16 cellular contexts compared by ENCODE assay signal in genomic region chr10:21014141-21014540, GRCh38.
DNase-seq lines count a peak whose midpoint lies in the region; ATAC-seq and TF ChIP-seq lines count a peak whose summit lies in the region.
"Had no signal": no experiment of that assay in that cellular context is flagged by ENCODE, and none has a peak within 500 bp of the region (broad histone marks: within the 10 kb centered on the region; RNA-seq: fewer than 3 reads in every experiment).

No MANE protein-coding gene starts in this region.

- TF ChIP-seq POLR2A in esophagus muscularis mucosa (IDR thresholded peaks at IDR 0.05; ENCODE audit: low read depth): no peak

- H3K4me1 ChIP-seq in left ventricle myocardium inferior (peaks cover 11% of the 10 kb centered on the region), esophagus muscularis mucosa (no peaks in the 10 kb centered on the region)

- peak; percentile 40 for ATAC-seq in left ventricle myocardium superior
- ATAC-seq in HG03159 (IDR thresholded peaks at IDR 0.05; ENCODE audit: unreplicated experiment): no peak

- no peak for TF ChIP-seq EP300 in esophagus muscularis mucosa (IDR thresholded peaks at IDR 0.05)

- H3K9me3 ChIP-seq in left ventricle myocardium inferior (replicated peaks) (no peaks in the 10 kb centered on the region), esophagus muscularis mucosa (no peaks in the 10 kb centered on the region)
- H3K9me3 ChIP-seq: HAP-1 had no signal

- DNase-seq in left ventricle myocardium superior (no peak), left ventricle myocardium inferior (no peak), esophagus muscularis mucosa (ENCODE audit: extremely low spot score) (peak; percentile 62), fibroblast of mammary gland (ENCODE audit: low read depth) (peak; percentile 49), NCI-H1694 treated with DMSO at 0.1 percent for 48 hours (lab: John Stamatoyannopoulos, UW) (no peak)
- DNase-seq: C1 segment of cervical spinal cord; Calu3; CD4-positive, alpha-beta memory T cell; COR-L47; DMS53; DMS79 treated with DMSO at 0.1 percent for 48 hours; GF-D8; GOT3; HFFc6 had no signal

- H3K36me3 ChIP-seq in left ventricle myocardium inferior (no peaks in the 10 kb centered on the region), esophagus muscularis mucosa (no peaks in the 10 kb centered on the region)
- H3K36me3 ChIP-seq: HAP-1 had no signal

- H3K27ac ChIP-seq in left ventricle myocardium inferior (replicated peaks): no peak overlapping the region
- no peak overlapping the region for H3K27ac ChIP-seq in esophagus muscularis mucosa (replicated peaks in 1 of 4)

- no peaks in the 10 kb centered on the region for H3K27me3 ChIP-seq in left ventricle myocardium inferior (ENCODE audit: low read depth)
- no peaks in the 10 kb centered on the region for H3K27me3 ChIP-seq in esophagus muscularis mucosa

- H3K4me3 ChIP-seq in left ventricle myocardium inferior (no peak overlapping the region), esophagus muscularis mucosa (no peak overlapping the region), fibroblast of mammary gland (ENCODE audit: control insufficient read depth, low read depth, low read length) (no peak overlapping the region)
- H3K4me3 ChIP-seq: HAP-1 had no signal

- intact Hi-C loops in left ventricle myocardium superior (cut with micrococcal nuclease): no loop called here
- intact Hi-C loops in left ventricle myocardium inferior (cut with micrococcal nuclease): no loop called here
- intact Hi-C loops in esophagus muscularis mucosa (cut with DNase I): no loop called here

- TF ChIP-seq CTCF in left ventricle myocardium inferior (IDR thresholded peaks at IDR 0.05; ENCODE audit: borderline replicate concordance) (no peak), esophagus muscularis mucosa (IDR thresholded peaks at IDR 0.05) (no peak), fibroblast of mammary gland (conservative IDR thresholded peaks at IDR 0.05; ENCODE audit: control insufficient read depth, insufficient read depth, low read depth, low read length) (no peak)

- 73% methylated on average over 3 of the region's 3 CpGs for WGBS in esophagus muscularis mucosa

Comparison
In these comparisons a context has a peak if more than half of its experiments do, and no peak if none do; other contexts are left out.
1. DNase-seq: peak in esophagus muscularis mucosa (single experiment) and fibroblast of mammary gland (single experiment); none in left ventricle myocardium superior (single experiment), left ventricle myocardium inferior (single experiment) and NCI-H1694 treated with DMSO at 0.1 percent for 48 hours (single experiment).